Comparison of ENCODE assay signal across 8 cellular contexts in the genomic region with DNA sequence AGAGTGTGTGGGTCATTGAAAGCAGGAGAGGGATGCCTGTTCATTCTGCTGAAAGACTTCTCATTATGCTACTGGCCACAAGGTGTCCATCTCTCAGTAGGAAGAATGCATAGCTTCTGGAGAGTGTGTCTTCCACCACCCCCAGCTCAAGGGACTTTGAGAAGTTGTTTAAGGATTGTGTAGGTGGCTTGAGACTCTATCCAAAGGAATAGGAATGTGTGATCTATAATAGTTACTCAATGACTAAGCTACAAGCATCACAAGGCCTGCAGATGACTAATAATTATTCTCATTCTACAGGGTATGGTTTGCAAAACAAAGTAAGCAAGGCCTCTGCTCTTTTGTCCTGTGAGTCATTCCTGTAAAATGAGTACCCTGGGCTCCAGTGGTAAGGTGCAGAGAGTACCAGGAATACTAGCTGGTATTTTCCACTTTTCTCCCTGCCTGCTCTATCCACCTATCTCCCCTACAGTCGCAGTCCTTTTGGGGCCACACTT.
A peak's percentile ranks its signal among the peaks of the same experiment; 100 is the strongest.
DNase-seq lines count a peak whose midpoint lies in the region; ATAC-seq and TF ChIP-seq lines count a peak whose summit lies in the region.
"Had no signal": no experiment of that assay in that cellular context is flagged by ENCODE, and none has a peak within 500 bp of the region (broad histone marks: within the 10 kb centered on the region; RNA-seq: fewer than 3 reads in every experiment).

No MANE protein-coding gene starts in this region.

- H4K8ac ChIP-seq in H9 (replicated peaks; ENCODE audit: insufficient read length, low read depth, low read length) = no peak overlapping the region

- H4K91ac ChIP-seq in H9 (ENCODE audit: insufficient read length, low read depth, low read length) = no peak overlapping the region

- no peak overlapping the region for H2BK5ac ChIP-seq in H9 (ENCODE audit: insufficient read length, low read length)

- H3K9ac ChIP-seq in H9 (ENCODE audit: extremely low read depth, insufficient read length, low read length) = no peak overlapping the region

- no peaks in the 10 kb centered on the region for H3K79me1 ChIP-seq in H9 (ENCODE audit: insufficient read depth, low read depth, low read length, poor library complexity, severe bottlenecking)

- no peak overlapping the region for H3K23ac ChIP-seq in H9 (ENCODE audit: insufficient read length, low read depth, low read length)

- H3K79me2 ChIP-seq in H9 (ENCODE audit: insufficient read depth, low read length) = no peaks in the 10 kb centered on the region

- no peak for DNase-seq in H9
- DNase-seq in T1000 (lab: John Stamatoyannopoulos, UW) = peak; percentile 87
- DNase-seq in foreskin keratinocyte = peak; percentile 96 to 97
- DNase-seq in smooth muscle cell of the brain vasculature (ENCODE audit: low read depth, low spot score) = peak; percentile 80
- no peak for DNase-seq in stimulated activated effector memory CD8-positive, alpha-beta T cell treated with anti-CD3 and anti-CD28 coated beads, Interleukin-12 subunit alpha, Interleukin-12 subunit beta, amount 100 ng/mL, for 72 hours (ENCODE audit: low spot score in 2 of 2)
- no peak for DNase-seq in endothelial cell (ENCODE audit: low spot score)

- H2BK120ac ChIP-seq in H9 (ENCODE audit: low read depth, low read length, poor library complexity, severe bottlenecking) = no peak overlapping the region

- no peak overlapping the region for H2BK20ac ChIP-seq in H9 (ENCODE audit: low read depth, low read length, poor library complexity, severe bottlenecking)

- no peak overlapping the region for H3K14ac ChIP-seq in H9 (ENCODE audit: insufficient read depth, low read length)

- H3K4ac ChIP-seq in H9 (ENCODE audit: low read depth, low read length) = no peak overlapping the region

- H3K23me2 ChIP-seq in H9 (ENCODE audit: insufficient read length, low read depth, low read length, poor library complexity, severe bottlenecking) = no peaks in the 10 kb centered on the region

- no peak overlapping the region for H3K56ac ChIP-seq in H9 (ENCODE audit: insufficient read length, low read depth, low read length)

- H3K4me2 ChIP-seq in H9 (ENCODE audit: insufficient read depth, insufficient read length, low read length) = no peak overlapping the region

- no CpG with 5 or more reads among the region's 1 CpG for WGBS in H9 (ENCODE audit: extremely low coverage, insufficient read length, low lambda C conversion rate)

- H2BK15ac ChIP-seq in H9 (ENCODE audit: low read depth, low read length) = no peak overlapping the region

- no peaks in the 10 kb centered on the region for H4K20me1 ChIP-seq in H9 (ENCODE audit: control insufficient read depth, insufficient read depth, insufficient read length)

- H3K27ac ChIP-seq in H9 (ENCODE audit: insufficient read length, low read depth, low read length) (no peak overlapping the region), foreskin keratinocyte (peak overlapping the region; percentile 85)

- no peak overlapping the region for H2BK12ac ChIP-seq in H9 (ENCODE audit: insufficient read length, low read depth, low read length)

- H3K36me3 Mint-ChIP-seq in H9 (ENCODE audit: insufficient read depth in 1 of 3, low read depth in 3 of 3) = no peaks in the 10 kb centered on the region
- H3K36me3 Mint-ChIP-seq in stimulated activated effector memory CD8-positive, alpha-beta T cell treated with anti-CD3 and anti-CD28 coated beads, Interleukin-12 subunit alpha, Interleukin-12 subunit beta, amount 100 ng/mL, for 72 hours = no peaks in the 10 kb centered on the region
- no peaks in the 10 kb centered on the region for H3K36me3 Mint-ChIP-seq in endothelial cell (ENCODE audit: low read depth, unreplicated experiment)

- H3T11ph ChIP-seq in H9 (ENCODE audit: low read length) = no peak overlapping the region

- H3K27me3 Mint-ChIP-seq in H9 (ENCODE audit: low read depth) = no peaks in the 10 kb centered on the region
- peaks cover 2% of the 10 kb centered on the region for H3K27me3 Mint-ChIP-seq in endothelial cell (ENCODE audit: unreplicated experiment)
- H3K27me3 Mint-ChIP-seq: IgD-negative memory B cell had no signal

- H3K4me1 ChIP-seq in H9 (ENCODE audit: insufficient read depth, low read length) (peaks cover 6% of the 10 kb centered on the region; the same call in 1 of the 2 replicates), foreskin keratinocyte (peaks cover 30% of the 10 kb centered on the region)

- no peaks in the 10 kb centered on the region for H3K27me3 ChIP-seq in H9 (ENCODE audit: insufficient read depth, low read length)
- no peaks in the 10 kb centered on the region for H3K27me3 ChIP-seq in foreskin keratinocyte

- H3K9me3 ChIP-seq in H9 (ENCODE audit: control insufficient read depth, low read depth, low read length) = no peaks in the 10 kb centered on the region

- H4K5ac ChIP-seq in H9 (ENCODE audit: insufficient read length, low read depth, low read length) = no peak overlapping the region

- peak; percentile 99 for ATAC-seq in foreskin keratinocyte
- ATAC-seq in stimulated activated effector memory CD8-positive, alpha-beta T cell treated with anti-CD3 and anti-CD28 coated beads, Interleukin-12 subunit alpha, Interleukin-12 subunit beta, amount 100 ng/mL, for 72 hours = no peak
- ATAC-seq in HG03045 (IDR thresholded peaks at IDR 0.05; ENCODE audit: unreplicated experiment) = no peak

- no peak overlapping the region for H2AFZ ChIP-seq in H9 (ENCODE audit: low read length)

- H3K9me3 Mint-ChIP-seq in H9 (no peaks in the 10 kb centered on the region), endothelial cell (ENCODE audit: unreplicated experiment) (no peaks in the 10 kb centered on the region)
- H3K9me3 Mint-ChIP-seq in stimulated activated effector memory CD8-positive, alpha-beta T cell treated with anti-CD3 and anti-CD28 coated beads, Interleukin-12 subunit alpha, Interleukin-12 subunit beta, amount 100 ng/mL, for 72 hours = no peaks in the 10 kb centered on the region
- H3K9me3 Mint-ChIP-seq: IgD-negative memory B cell had no signal

- TF ChIP-seq CTCF in H9 (conservative IDR thresholded peaks at IDR 0.05) (no peak; the same call in 2 of the 3 replicates), foreskin keratinocyte (conservative IDR thresholded peaks at IDR 0.05) (peak; percentile 50), endothelial cell (IDR thresholded peaks at IDR 0.05; ENCODE audit: unreplicated experiment) (no peak)

- no peak overlapping the region for H3K18ac ChIP-seq in H9 (ENCODE audit: insufficient read length, low read depth, low read length)

- no peak overlapping the region for H2AK5ac ChIP-seq in H9 (ENCODE audit: insufficient read length, low read length)

- H3K4me1 Mint-ChIP-seq in H9 = peaks cover 9 to 11% of the 10 kb centered on the region in 2 experiments
- H3K4me1 Mint-ChIP-seq in stimulated activated effector memory CD8-positive, alpha-beta T cell treated with anti-CD3 and anti-CD28 coated beads, Interleukin-12 subunit alpha, Interleukin-12 subunit beta, amount 100 ng/mL, for 72 hours = no peaks in the 10 kb centered on the region
- no peaks in the 10 kb centered on the region for H3K4me1 Mint-ChIP-seq in endothelial cell (ENCODE audit: unreplicated experiment)
- H3K4me1 Mint-ChIP-seq: IgD-negative memory B cell had no signal

- H3K27ac Mint-ChIP-seq in H9 = peak overlapping the region in 2 of 3 experiments; percentile 19 to 53; a peak in 3 of 7 replicates
- H3K27ac Mint-ChIP-seq in stimulated activated effector memory CD8-positive, alpha-beta T cell treated with anti-CD3 and anti-CD28 coated beads, Interleukin-12 subunit alpha, Interleukin-12 subunit beta, amount 100 ng/mL, for 72 hours = no peak overlapping the region
- H3K27ac Mint-ChIP-seq in endothelial cell (ENCODE audit: unreplicated experiment) = no peak overlapping the region
- H3K27ac Mint-ChIP-seq: IgD-negative memory B cell had no signal

- H3K4me3 Mint-ChIP-seq in H9 = no peak overlapping the region
- no peak overlapping the region for H3K4me3 Mint-ChIP-seq in stimulated activated effector memory CD8-positive, alpha-beta T cell treated with anti-CD3 and anti-CD28 coated beads, Interleukin-12 subunit alpha, Interleukin-12 subunit beta, amount 100 ng/mL, for 72 hours
- H3K4me3 Mint-ChIP-seq in endothelial cell (ENCODE audit: unreplicated experiment) = no peak overlapping the region
- H3K4me3 Mint-ChIP-seq: IgD-negative memory B cell had no signal

Comparison
In these comparisons a context has a peak if more than half of its experiments do, and no peak if none do; other contexts are left out.
1. DNase-seq: peak in T1000 (single experiment), foreskin keratinocyte (2 of 2) and smooth muscle cell of the brain vasculature (single experiment); none in H9 (single experiment), stimulated activated effector memory CD8-positive, alpha-beta T cell treated with anti-CD3 and anti-CD28 coated beads, Interleukin-12 subunit alpha, Interleukin-12 subunit beta, amount 100 ng/mL, for 72 hours (0 of 2) and endothelial cell (single experiment).
2. H3K27ac Mint-ChIP-seq: peak in H9 (2 of 3); none in stimulated activated effector memory CD8-positive, alpha-beta T cell treated with anti-CD3 and anti-CD28 coated beads, Interleukin-12 subunit alpha, Interleukin-12 subunit beta, amount 100 ng/mL, for 72 hours (single experiment) and endothelial cell (single experiment).